In the genomic region with DNA sequence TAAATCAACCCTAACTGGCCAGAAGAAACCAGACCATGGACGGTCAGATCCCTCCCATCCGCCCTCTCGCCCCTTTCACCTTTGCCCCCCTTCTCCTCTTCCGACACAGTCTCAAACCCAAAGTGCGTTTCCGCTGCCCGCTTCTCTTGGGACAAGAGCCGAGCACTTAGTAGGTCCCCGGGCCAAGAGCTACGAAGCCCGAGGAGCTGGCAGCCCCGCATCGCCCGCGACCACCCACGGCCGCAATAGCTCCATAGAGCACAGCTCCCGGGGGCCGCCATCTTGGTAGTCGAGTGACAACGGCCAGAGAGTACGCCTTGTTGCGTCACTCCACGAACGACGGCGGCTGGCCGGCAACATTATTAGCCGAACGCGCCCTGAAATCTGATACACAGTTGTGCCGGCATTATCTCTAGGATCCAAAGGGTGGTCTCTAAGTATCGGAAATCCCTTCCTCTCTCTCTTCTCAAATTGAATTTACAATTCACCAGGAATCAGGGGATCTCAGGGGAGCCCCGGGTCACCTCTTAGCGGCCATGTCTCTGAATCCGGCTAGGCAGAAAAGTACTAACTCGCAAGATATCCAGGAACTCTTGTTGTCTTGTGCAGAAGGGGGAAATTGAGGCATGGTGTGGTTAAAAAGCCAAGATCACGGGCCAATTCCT, we compare ENCODE assay signal across 1 cellular context.
TF ChIP-seq lines count a peak whose summit lies in the region.

A gene with protein sequence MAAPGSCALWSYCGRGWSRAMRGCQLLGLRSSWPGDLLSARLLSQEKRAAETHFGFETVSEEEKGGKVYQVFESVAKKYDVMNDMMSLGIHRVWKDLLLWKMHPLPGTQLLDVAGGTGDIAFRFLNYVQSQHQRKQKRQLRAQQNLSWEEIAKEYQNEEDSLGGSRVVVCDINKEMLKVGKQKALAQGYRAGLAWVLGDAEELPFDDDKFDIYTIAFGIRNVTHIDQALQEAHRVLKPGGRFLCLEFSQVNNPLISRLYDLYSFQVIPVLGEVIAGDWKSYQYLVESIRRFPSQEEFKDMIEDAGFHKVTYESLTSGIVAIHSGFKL (minus strand): TSS at position 298 of the 665 bp plus-strand sequence. CDS start 17 bp downstream, at position 281.

TF ChIP-seq in H1, 55 proteins besides CTCF, POLR2A, EP300 and RAD21 (continued from another document):
- TF ChIP-seq MAFK (IDR thresholded peaks at IDR 0.05; ENCODE audit: low read depth, low read length) (no peak), KDM4A (IDR thresholded peaks at IDR 0.05; ENCODE audit: low read depth, low read length, severe bottlenecking) (peak; percentile 42), JUN (IDR thresholded peaks at IDR 0.05; ENCODE audit: low read depth, low read length) (no peak)
TF ChIP-seq in H1: peak in this region for 22.
